ENCODE assay signal across 1 cellular context in the genomic region with DNA sequence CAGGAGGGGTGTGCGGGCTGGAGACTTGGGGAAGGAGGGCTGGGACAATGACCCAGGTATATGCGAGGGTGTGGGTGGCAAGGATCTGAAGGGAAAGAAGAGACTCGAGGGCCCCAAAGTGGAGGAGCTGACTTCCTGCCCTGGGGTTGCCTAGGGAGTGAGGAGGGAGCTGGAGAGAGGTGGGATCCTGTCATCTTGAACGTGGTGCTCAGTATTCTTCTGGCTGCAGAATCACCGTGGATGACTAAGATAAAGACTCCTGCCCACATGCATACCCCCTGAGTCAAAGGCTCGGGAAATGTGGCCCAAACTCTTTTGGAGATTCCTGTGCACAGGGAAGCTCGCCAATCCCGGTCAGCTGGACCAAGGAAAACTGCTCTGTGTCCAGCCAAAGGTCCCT.
TF ChIP-seq lines count a peak whose summit lies in the region.

No MANE protein-coding gene starts in this region.

TF ChIP-seq in IMR-90, 13 proteins besides CTCF, POLR2A, EP300 and RAD21:
- TF ChIP-seq RFX5 (IDR thresholded peaks at IDR 0.05; ENCODE audit: low read depth, low read length): no peak
- TF ChIP-seq NFE2L2 (IDR thresholded peaks at IDR 0.05; ENCODE audit: low read depth, low read length): peak; percentile 30; the same call in 1 of the 2 replicates
